Comparison of ENCODE assay signal across 17 cellular contexts in the genomic region with DNA sequence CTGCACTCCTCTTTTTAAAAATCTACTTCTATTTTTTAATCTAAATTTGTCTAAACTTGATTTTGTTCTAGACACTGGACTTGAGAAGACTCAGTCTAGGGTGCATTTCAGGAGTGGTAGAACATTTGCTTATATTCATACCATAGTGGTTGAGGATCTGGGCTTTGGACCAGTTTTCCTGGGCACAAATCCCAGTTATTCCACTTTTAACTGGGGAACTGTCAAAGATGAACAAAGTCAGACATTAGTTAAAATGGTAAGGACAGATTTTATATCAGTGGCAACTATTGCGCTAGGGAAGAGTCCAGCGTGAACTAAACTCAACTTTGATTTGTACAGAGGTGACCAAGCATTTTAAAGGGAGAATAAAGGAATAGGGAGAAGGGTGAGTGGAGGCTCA.
A peak's percentile ranks its signal among the peaks of the same experiment; 100 is the strongest.
DNase-seq lines count a peak whose midpoint lies in the region; ATAC-seq, FAIRE-seq and TF ChIP-seq lines count a peak whose summit lies in the region.
"Had no signal": no experiment of that assay in that cellular context is flagged by ENCODE, and none has a peak within 500 bp of the region (broad histone marks: within the 10 kb centered on the region; RNA-seq: fewer than 3 reads in every experiment).

No MANE protein-coding gene starts in this region.

- H3K27ac ChIP-seq in fibroblast of lung (ENCODE audit: insufficient read depth, low read length): no peak overlapping the region
- H3K27ac ChIP-seq in pancreas: no peak overlapping the region
- H3K27ac ChIP-seq in upper lobe of left lung: no peak overlapping the region
- H3K27ac ChIP-seq in mammary epithelial cell (ENCODE audit: insufficient read depth, low read depth, low read length): no peak overlapping the region
- H3K27ac ChIP-seq: lower lobe of right lung, SJSA1, stomach had no signal

- dilution Hi-C loops in mammary epithelial cell (cut with HindIII; ENCODE audit: low sequenced_read_pairs): no loop called here

- H3K79me2 ChIP-seq in fibroblast of lung (ENCODE audit: control insufficient read depth, insufficient read depth, low read length) (no peaks in the 10 kb centered on the region), mammary epithelial cell (ENCODE audit: insufficient read depth, low read length) (no peaks in the 10 kb centered on the region)

- H2AFZ ChIP-seq in fibroblast of lung (ENCODE audit: low read length) (no peak overlapping the region), mammary epithelial cell (ENCODE audit: low read depth, low read length) (no peak overlapping the region)

- no peaks in the 10 kb centered on the region for H3K27me3 ChIP-seq in MG63
- H3K27me3 ChIP-seq in fibroblast of lung (ENCODE audit: control insufficient read depth, insufficient read depth, low read length): no peaks in the 10 kb centered on the region
- peaks cover 0 to 20% (median 0%) of the 10 kb centered on the region in 4 donors for H3K27me3 ChIP-seq in pancreas
- no peaks in the 10 kb centered on the region for H3K27me3 ChIP-seq in upper lobe of left lung
- H3K27me3 ChIP-seq in mammary epithelial cell (ENCODE audit: insufficient read depth, low read length): no peaks in the 10 kb centered on the region
- H3K27me3 ChIP-seq: SJSA1, stomach had no signal

- 84 to 86% methylated on average over 2 of the region's 2 CpGs for WGBS in pancreas, 2 donors
- WGBS in upper lobe of left lung, 2 donors: 86 to 92% methylated on average over 2 of the region's 2 CpGs
- 63% methylated on average over 2 of the region's 2 CpGs for WGBS in mammary epithelial cell (ENCODE audit: low coverage, missing lambda C conversion rate)

- intact Hi-C loops in pancreas (cut with DNase I): no loop called here
- intact Hi-C loops in mammary epithelial cell (cut with micrococcal nuclease): no loop called here

- TF ChIP-seq CTCF in AG09309 (IDR thresholded peaks at IDR 0.05; ENCODE audit: control insufficient read depth, insufficient read depth, low read depth, low read length, missing control alignments): no peak
- no peak for TF ChIP-seq CTCF in fibroblast of lung (conservative IDR thresholded peaks at IDR 0.05 in 1 of 2, IDR thresholded peaks at IDR 0.05 in 1 of 2; ENCODE audit: low read depth in 1 of 2, low read length in 2 of 2)
- TF ChIP-seq CTCF in pancreas (IDR thresholded peaks at IDR 0.05): no peak
- TF ChIP-seq CTCF in upper lobe of left lung (IDR thresholded peaks at IDR 0.05): no peak
- no peak for TF ChIP-seq CTCF in mammary epithelial cell (conservative IDR thresholded peaks at IDR 0.05 in 1 of 2, IDR thresholded peaks at IDR 0.05 in 1 of 2; ENCODE audit: extremely low read depth in 1 of 2, insufficient read depth in 1 of 2, low read depth in 1 of 2, low read length in 2 of 2)

- peak; percentile 80 for FAIRE-seq in pancreas (lab: Jason Lieb, UNC)
- FAIRE-seq: GM18507 had no signal

- H4K20me1 ChIP-seq in fibroblast of lung (ENCODE audit: control insufficient read depth, extremely low read depth, insufficient read depth, low read length) (no peaks in the 10 kb centered on the region), mammary epithelial cell (ENCODE audit: insufficient read depth, low read length) (no peaks in the 10 kb centered on the region)

- CTCF ChIA-PET in mammary epithelial cell (lab: Charles Lee; ENCODE audit: low non-redundant PET): no interaction called here

- H3K4me2 ChIP-seq in fibroblast of lung (ENCODE audit: extremely low read depth, insufficient read depth, low read length): no peak overlapping the region
- H3K4me2 ChIP-seq in mammary epithelial cell (ENCODE audit: insufficient read depth, low read depth, low read length): no peak overlapping the region

- H3K9me3 ChIP-seq in MG63: no peaks in the 10 kb centered on the region
- no peaks in the 10 kb centered on the region for H3K9me3 ChIP-seq in fibroblast of lung (ENCODE audit: control insufficient read depth, insufficient read depth, low read depth, low read length)
- no peaks in the 10 kb centered on the region for H3K9me3 ChIP-seq in pancreas
- no peaks in the 10 kb centered on the region for H3K9me3 ChIP-seq in upper lobe of left lung
- H3K9me3 ChIP-seq in mammary epithelial cell (replicated peaks; ENCODE audit: insufficient read depth, low read length): peaks cover 3% of the 10 kb centered on the region
- H3K9me3 ChIP-seq: lower lobe of right lung, SJSA1, stomach had no signal

- no peak for TF ChIP-seq POLR2A in upper lobe of left lung (IDR thresholded peaks at IDR 0.05)

- ATAC-seq in pancreas (no peak), upper lobe of left lung (ENCODE audit: low FRiP score in 2 of 2) (no peak)
- ATAC-seq: lower lobe of right lung; natural killer cell treated with Interleukin-12 subunit alpha and Interleukin-12 subunit beta and Interleukin-15 and Interleukin-18, amount 100 ng/mL, for 72 hours had no signal

- in situ Hi-C loops in mammary epithelial cell (cut with MboI; ENCODE audit: low sequenced_read_pairs in 2 of 2): no loop called here

- DNase-seq in AG09309 (ENCODE audit: low read depth) (peak; percentile 78), MG63 (peak; percentile 76), fibroblast of lung (ENCODE audit: low read depth in 2 of 2) (peak; percentile 70 to 92), pancreas (no peak), upper lobe of left lung (no peak), D341Med (ENCODE audit: low spot score) (no peak), mammary epithelial cell (no peak), NCI-H526 treated with DMSO at 0.1 percent for 48 hours (lab: John Stamatoyannopoulos, UW) (no peak)
- DNase-seq: activated naive CD4-positive, alpha-beta T cell treated with Interleukin-2 at 50 U/mL for 16 hours; effector CD8-positive, alpha-beta T cell; lower lobe of right lung; NCI-H2029; NCI-H510A; stomach had no signal

- no peak overlapping the region for H3K9ac ChIP-seq in fibroblast of lung (ENCODE audit: insufficient read depth, low read length)
- H3K9ac ChIP-seq in mammary epithelial cell (ENCODE audit: insufficient read depth, low read length): no peak overlapping the region

- H3K4me3 ChIP-seq in AG09309 (ENCODE audit: control insufficient read depth, low read depth, low read length) (no peak overlapping the region), MG63 (no peak overlapping the region), fibroblast of lung (replicated peaks in 1 of 4; ENCODE audit: control extremely low read depth in 1 of 4, insufficient read depth in 1 of 4, low read depth in 3 of 4, low read length in 4 of 4) (no peak overlapping the region), pancreas (no peak overlapping the region), upper lobe of left lung (no peak overlapping the region), mammary epithelial cell (replicated peaks in 1 of 3; ENCODE audit: insufficient read depth in 1 of 3, low read depth in 2 of 3, low read length in 3 of 3) (no peak overlapping the region)
- H3K4me3 ChIP-seq: lower lobe of right lung, SJSA1, stomach had no signal

- no TSS peak for BruUV-seq in mammary epithelial cell (replicated peaks; lab: Mats Ljungman, UMichigan)

- H3K4me1 ChIP-seq in fibroblast of lung (ENCODE audit: control insufficient read depth, extremely low read depth, insufficient read depth, low read length) (no peaks in the 10 kb centered on the region), pancreas (no peaks in the 10 kb centered on the region), upper lobe of left lung (no peaks in the 10 kb centered on the region), mammary epithelial cell (ENCODE audit: insufficient read depth, low read length) (no peaks in the 10 kb centered on the region)
- H3K4me1 ChIP-seq: lower lobe of right lung had no signal

- no peak for TF ChIP-seq EP300 in upper lobe of left lung (IDR thresholded peaks at IDR 0.05)

- peaks cover 46% of the 10 kb centered on the region for H3K36me3 ChIP-seq in MG63
- no peaks in the 10 kb centered on the region for H3K36me3 ChIP-seq in fibroblast of lung (ENCODE audit: control insufficient read depth, insufficient read depth, low read length)
- H3K36me3 ChIP-seq in pancreas: no peaks in the 10 kb centered on the region
- H3K36me3 ChIP-seq in upper lobe of left lung: no peaks in the 10 kb centered on the region
- H3K36me3 ChIP-seq in mammary epithelial cell (ENCODE audit: insufficient read depth, low read length): no peaks in the 10 kb centered on the region
- H3K36me3 ChIP-seq: lower lobe of right lung, SJSA1, stomach had no signal

Comparison
In these comparisons a context has a peak if more than half of its experiments do, and no peak if none do; other contexts are left out.
1. DNase-seq: peak in AG09309 (single experiment), MG63 (single experiment) and fibroblast of lung (2 of 2); none in pancreas (0 of 6), upper lobe of left lung (0 of 2), D341Med (single experiment), mammary epithelial cell (single experiment) and NCI-H526 treated with DMSO at 0.1 percent for 48 hours (single experiment).